1 cellular context compared by ENCODE assay signal in the genomic region with DNA sequence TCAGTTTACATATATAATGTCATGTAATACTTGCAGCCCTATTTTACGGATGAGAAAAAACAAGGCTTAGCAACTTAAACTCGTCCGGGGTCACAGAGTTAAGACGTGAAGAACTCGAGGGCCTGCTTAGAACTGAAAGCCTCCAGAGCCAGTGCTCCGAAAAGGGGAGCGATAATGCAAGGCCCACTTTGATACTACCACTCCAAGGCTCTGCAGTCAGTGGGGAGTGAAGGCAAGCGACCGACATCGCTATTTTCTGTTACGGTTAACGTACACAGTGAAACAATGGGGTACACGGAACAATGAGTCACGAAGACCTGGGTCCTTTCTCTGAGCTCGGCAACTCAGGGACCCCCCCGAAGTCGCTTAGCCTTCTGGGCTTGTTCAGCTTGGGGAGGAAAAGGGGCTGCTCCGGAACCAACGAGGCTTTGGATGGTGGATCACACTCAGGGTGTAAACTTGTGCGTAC.
TF ChIP-seq lines count a peak whose summit lies in the region.

No MANE protein-coding gene starts in this region.

TF ChIP-seq in GM23338, 12 proteins besides CTCF, POLR2A, EP300 and RAD21 (continued from another document):
- TF ChIP-seq, protein P1, sequence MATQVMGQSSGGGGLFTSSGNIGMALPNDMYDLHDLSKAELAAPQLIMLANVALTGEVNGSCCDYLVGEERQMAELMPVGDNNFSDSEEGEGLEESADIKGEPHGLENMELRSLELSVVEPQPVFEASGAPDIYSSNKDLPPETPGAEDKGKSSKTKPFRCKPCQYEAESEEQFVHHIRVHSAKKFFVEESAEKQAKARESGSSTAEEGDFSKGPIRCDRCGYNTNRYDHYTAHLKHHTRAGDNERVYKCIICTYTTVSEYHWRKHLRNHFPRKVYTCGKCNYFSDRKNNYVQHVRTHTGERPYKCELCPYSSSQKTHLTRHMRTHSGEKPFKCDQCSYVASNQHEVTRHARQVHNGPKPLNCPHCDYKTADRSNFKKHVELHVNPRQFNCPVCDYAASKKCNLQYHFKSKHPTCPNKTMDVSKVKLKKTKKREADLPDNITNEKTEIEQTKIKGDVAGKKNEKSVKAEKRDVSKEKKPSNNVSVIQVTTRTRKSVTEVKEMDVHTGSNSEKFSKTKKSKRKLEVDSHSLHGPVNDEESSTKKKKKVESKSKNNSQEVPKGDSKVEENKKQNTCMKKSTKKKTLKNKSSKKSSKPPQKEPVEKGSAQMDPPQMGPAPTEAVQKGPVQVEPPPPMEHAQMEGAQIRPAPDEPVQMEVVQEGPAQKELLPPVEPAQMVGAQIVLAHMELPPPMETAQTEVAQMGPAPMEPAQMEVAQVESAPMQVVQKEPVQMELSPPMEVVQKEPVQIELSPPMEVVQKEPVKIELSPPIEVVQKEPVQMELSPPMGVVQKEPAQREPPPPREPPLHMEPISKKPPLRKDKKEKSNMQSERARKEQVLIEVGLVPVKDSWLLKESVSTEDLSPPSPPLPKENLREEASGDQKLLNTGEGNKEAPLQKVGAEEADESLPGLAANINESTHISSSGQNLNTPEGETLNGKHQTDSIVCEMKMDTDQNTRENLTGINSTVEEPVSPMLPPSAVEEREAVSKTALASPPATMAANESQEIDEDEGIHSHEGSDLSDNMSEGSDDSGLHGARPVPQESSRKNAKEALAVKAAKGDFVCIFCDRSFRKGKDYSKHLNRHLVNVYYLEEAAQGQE (IDR thresholded peaks at IDR 0.05; ENCODE audit: unreplicated experiment), result no peak
- TF ChIP-seq, protein P2, sequence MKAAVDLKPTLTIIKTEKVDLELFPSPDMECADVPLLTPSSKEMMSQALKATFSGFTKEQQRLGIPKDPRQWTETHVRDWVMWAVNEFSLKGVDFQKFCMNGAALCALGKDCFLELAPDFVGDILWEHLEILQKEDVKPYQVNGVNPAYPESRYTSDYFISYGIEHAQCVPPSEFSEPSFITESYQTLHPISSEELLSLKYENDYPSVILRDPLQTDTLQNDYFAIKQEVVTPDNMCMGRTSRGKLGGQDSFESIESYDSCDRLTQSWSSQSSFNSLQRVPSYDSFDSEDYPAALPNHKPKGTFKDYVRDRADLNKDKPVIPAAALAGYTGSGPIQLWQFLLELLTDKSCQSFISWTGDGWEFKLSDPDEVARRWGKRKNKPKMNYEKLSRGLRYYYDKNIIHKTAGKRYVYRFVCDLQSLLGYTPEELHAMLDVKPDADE (IDR thresholded peaks at IDR 0.05), result no peak
- no peak for TF ChIP-seq CREB1 (CRISPR knock-in tag; IDR thresholded peaks at IDR 0.05; ENCODE audit: low read depth)
- TF ChIP-seq, protein P3, sequence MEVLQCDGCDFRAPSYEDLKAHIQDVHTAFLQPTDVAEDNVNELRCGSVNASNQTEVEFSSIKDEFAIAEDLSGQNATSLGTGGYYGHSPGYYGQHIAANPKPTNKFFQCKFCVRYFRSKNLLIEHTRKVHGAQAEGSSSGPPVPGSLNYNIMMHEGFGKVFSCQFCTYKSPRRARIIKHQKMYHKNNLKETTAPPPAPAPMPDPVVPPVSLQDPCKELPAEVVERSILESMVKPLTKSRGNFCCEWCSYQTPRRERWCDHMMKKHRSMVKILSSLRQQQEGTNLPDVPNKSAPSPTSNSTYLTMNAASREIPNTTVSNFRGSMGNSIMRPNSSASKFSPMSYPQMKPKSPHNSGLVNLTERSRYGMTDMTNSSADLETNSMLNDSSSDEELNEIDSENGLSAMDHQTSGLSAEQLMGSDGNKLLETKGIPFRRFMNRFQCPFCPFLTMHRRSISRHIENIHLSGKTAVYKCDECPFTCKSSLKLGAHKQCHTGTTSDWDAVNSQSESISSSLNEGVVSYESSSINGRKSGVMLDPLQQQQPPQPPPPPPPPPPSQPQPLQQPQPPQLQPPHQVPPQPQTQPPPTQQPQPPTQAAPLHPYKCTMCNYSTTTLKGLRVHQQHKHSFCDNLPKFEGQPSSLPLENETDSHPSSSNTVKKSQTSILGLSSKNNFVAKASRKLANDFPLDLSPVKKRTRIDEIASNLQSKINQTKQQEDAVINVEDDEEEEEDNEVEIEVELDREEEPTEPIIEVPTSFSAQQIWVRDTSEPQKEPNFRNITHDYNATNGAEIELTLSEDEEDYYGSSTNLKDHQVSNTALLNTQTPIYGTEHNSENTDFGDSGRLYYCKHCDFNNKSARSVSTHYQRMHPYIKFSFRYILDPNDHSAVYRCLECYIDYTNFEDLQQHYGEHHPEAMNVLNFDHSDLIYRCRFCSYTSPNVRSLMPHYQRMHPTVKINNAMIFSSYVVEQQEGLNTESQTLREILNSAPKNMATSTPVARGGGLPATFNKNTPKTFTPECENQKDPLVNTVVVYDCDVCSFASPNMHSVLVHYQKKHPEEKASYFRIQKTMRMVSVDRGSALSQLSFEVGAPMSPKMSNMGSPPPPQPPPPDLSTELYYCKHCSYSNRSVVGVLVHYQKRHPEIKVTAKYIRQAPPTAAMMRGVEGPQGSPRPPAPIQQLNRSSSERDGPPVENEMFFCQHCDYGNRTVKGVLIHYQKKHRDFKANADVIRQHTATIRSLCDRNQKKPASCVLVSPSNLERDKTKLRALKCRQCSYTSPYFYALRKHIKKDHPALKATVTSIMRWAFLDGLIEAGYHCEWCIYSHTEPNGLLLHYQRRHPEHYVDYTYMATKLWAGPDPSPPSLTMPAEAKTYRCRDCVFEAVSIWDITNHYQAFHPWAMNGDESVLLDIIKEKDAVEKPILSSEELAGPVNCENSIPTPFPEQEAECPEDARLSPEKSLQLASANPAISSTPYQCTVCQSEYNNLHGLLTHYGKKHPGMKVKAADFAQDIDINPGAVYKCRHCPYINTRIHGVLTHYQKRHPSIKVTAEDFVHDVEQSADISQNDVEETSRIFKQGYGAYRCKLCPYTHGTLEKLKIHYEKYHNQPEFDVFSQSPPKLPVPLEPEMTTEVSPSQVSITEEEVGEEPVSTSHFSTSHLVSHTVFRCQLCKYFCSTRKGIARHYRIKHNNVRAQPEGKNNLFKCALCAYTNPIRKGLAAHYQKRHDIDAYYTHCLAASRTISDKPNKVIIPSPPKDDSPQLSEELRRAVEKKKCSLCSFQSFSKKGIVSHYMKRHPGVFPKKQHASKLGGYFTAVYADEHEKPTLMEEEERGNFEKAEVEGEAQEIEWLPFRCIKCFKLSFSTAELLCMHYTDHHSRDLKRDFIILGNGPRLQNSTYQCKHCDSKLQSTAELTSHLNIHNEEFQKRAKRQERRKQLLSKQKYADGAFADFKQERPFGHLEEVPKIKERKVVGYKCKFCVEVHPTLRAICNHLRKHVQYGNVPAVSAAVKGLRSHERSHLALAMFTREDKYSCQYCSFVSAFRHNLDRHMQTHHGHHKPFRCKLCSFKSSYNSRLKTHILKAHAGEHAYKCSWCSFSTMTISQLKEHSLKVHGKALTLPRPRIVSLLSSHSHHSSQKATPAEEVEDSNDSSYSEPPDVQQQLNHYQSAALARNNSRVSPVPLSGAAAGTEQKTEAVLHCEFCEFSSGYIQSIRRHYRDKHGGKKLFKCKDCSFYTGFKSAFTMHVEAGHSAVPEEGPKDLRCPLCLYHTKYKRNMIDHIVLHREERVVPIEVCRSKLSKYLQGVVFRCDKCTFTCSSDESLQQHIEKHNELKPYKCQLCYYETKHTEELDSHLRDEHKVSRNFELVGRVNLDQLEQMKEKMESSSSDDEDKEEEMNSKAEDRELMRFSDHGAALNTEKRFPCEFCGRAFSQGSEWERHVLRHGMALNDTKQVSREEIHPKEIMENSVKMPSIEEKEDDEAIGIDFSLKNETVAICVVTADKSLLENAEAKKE (CRISPR knock-in tag; IDR thresholded peaks at IDR 0.05), result no peak
- TF ChIP-seq ZNF331 (CRISPR knock-in tag; IDR thresholded peaks at IDR 0.05; ENCODE audit: low read depth), result no peak
- TF ChIP-seq STAT1 (IDR thresholded peaks at IDR 0.05; ENCODE audit: unreplicated experiment), result no peak
